ENCODE assay signal across 11 cellular contexts in the genomic region with DNA sequence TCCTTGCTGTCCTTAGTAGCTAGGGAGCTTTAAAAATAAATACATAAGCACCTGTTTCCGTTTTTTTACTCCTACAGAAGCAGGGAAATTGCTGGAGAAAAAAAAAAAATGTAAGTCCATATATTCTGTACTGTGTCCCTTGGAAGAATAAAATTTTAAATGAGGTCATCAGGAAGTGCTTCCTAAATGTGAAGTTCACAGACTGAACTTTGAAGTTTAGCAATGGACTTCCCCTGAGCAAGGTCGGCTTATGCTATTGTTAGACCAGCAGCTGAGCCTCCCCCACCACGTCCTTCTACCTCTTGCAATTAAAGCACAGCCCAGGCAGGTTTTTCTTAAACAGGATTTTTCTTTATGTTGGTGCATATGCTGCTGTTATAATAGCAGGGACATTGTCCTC. TPM values are rescaled to one million over a fixed set of nuclear protein-coding genes. Genes with fewer than 3 reads are reported as not detected.
A peak's percentile ranks its signal among the peaks of the same experiment; 100 is the strongest.
DNase-seq lines count a peak whose midpoint lies in the region; ATAC-seq and TF ChIP-seq lines count a peak whose summit lies in the region.
"Had no signal": no experiment of that assay in that cellular context is flagged by ENCODE, and none has a peak within 500 bp of the region (broad histone marks: within the 10 kb centered on the region; RNA-seq: fewer than 3 reads in every experiment).

No MANE protein-coding gene starts in this region.

- peaks cover 85% of the 10 kb centered on the region for H3K4me1 Mint-ChIP-seq in activated CD8-positive, alpha-beta memory T cell treated with anti-CD3 and anti-CD28 coated beads, Interleukin-2, amount 10 ng/mL, durations not matched to agents 7 days and 5 days
- peaks cover 24 to 41% of the 10 kb centered on the region in 2 donors for H3K4me1 Mint-ChIP-seq in stimulated activated naive B cell treated with anti-CD40 and anti-IgM and Interleukin-4, amounts not matched to agents 10 μg/mL and 1 μg/mL and 100 μg/mL, for 72 hours
- peaks cover 59% of the 10 kb centered on the region for H3K4me1 Mint-ChIP-seq in activated naive CD4-positive, alpha-beta T cell treated with anti-CD3 and anti-CD28 coated beads, Interleukin-2, amount 10 ng/mL, durations not matched to agents 7 days and 5 days

- CTCF ChIA-PET in activated CD8-positive, alpha-beta memory T cell treated with anti-CD3 and anti-CD28 coated beads, Interleukin-2, amount 10 ng/mL, durations not matched to agents 7 days and 5 days (lab: Charles Lee) = interaction anchor here (0.8 to 1.8 kb wide), 4 partner anchors 10 to 303 kb away, joined by 3 to 6 read pairs (median 4); no protein-coding TSS in a partner anchor
- CTCF ChIA-PET in activated naive CD4-positive, alpha-beta T cell treated with anti-CD3 and anti-CD28 coated beads, Interleukin-2, amount 10 ng/mL, durations not matched to agents 7 days and 5 days (lab: Charles Lee) = no interaction called here

- no peaks in the 10 kb centered on the region for H3K27me3 Mint-ChIP-seq in activated CD8-positive, alpha-beta memory T cell treated with anti-CD3 and anti-CD28 coated beads, Interleukin-2, amount 10 ng/mL, durations not matched to agents 7 days and 5 days
- peaks cover 11 to 14% of the 10 kb centered on the region in 2 donors for H3K27me3 Mint-ChIP-seq in stimulated activated naive B cell treated with anti-CD40 and anti-IgM and Interleukin-4, amounts not matched to agents 10 μg/mL and 1 μg/mL and 100 μg/mL, for 72 hours
- no peaks in the 10 kb centered on the region for H3K27me3 Mint-ChIP-seq in activated naive CD4-positive, alpha-beta T cell treated with anti-CD3 and anti-CD28 coated beads, Interleukin-2, amount 10 ng/mL, durations not matched to agents 7 days and 5 days

- TF ChIP-seq CTCF in right atrium auricular region (IDR thresholded peaks at IDR 0.05) = no peak

- DNase-seq in activated CD8-positive, alpha-beta memory T cell treated with anti-CD3 and anti-CD28 coated beads, Interleukin-2, amount 10 ng/mL, durations not matched to agents 7 days and 5 days = no peak
- DNase-seq in activated CD8-positive, alpha-beta memory T cell treated with anti-CD3 and anti-CD28 coated beads for 24 hours = no peak
- DNase-seq in SKM-1 (lab: John Stamatoyannopoulos, UW; ENCODE audit: unreplicated experiment) (peak; percentile 27), right atrium auricular region (ENCODE audit: low spot score) (no peak)
- DNase-seq in stimulated activated naive B cell treated with anti-CD40 and anti-IgM and Interleukin-4, amounts not matched to agents 10 μg/mL and 1 μg/mL and 100 μg/mL, for 72 hours = no peak
- no peak for DNase-seq in activated naive CD4-positive, alpha-beta T cell treated with anti-CD3 and anti-CD28 coated beads, Interleukin-2, amount 10 ng/mL, durations not matched to agents 7 days and 5 days
- DNase-seq: head of caudate nucleus had no signal

- no peaks in the 10 kb centered on the region for H3K9me3 Mint-ChIP-seq in activated CD8-positive, alpha-beta memory T cell treated with anti-CD3 and anti-CD28 coated beads, Interleukin-2, amount 10 ng/mL, durations not matched to agents 7 days and 5 days (ENCODE audit: low read depth)
- H3K9me3 Mint-ChIP-seq in stimulated activated naive B cell treated with anti-CD40 and anti-IgM and Interleukin-4, amounts not matched to agents 10 μg/mL and 1 μg/mL and 100 μg/mL, for 72 hours = no peaks in the 10 kb centered on the region
- H3K9me3 Mint-ChIP-seq in activated naive CD4-positive, alpha-beta T cell treated with anti-CD3 and anti-CD28 coated beads, Interleukin-2, amount 10 ng/mL, durations not matched to agents 7 days and 5 days = no peaks in the 10 kb centered on the region

- H3K4me3 Mint-ChIP-seq in activated CD8-positive, alpha-beta memory T cell treated with anti-CD3 and anti-CD28 coated beads, Interleukin-2, amount 10 ng/mL, durations not matched to agents 7 days and 5 days = no peak overlapping the region
- H3K4me3 Mint-ChIP-seq in stimulated activated naive B cell treated with anti-CD40 and anti-IgM and Interleukin-4, amounts not matched to agents 10 μg/mL and 1 μg/mL and 100 μg/mL, for 72 hours = peak overlapping the region in 1 of 2 donors; percentile 9
- H3K4me3 Mint-ChIP-seq in activated naive CD4-positive, alpha-beta T cell treated with anti-CD3 and anti-CD28 coated beads, Interleukin-2, amount 10 ng/mL, durations not matched to agents 7 days and 5 days = no peak overlapping the region

- H3K9me3 ChIP-seq in right atrium auricular region = no peaks in the 10 kb centered on the region
- H3K9me3 ChIP-seq: neutrophil had no signal

- H3K36me3 ChIP-seq in right atrium auricular region = no peaks in the 10 kb centered on the region
- H3K36me3 ChIP-seq: neutrophil had no signal

- peaks cover 11% of the 10 kb centered on the region for H3K36me3 Mint-ChIP-seq in activated CD8-positive, alpha-beta memory T cell treated with anti-CD3 and anti-CD28 coated beads, Interleukin-2, amount 10 ng/mL, durations not matched to agents 7 days and 5 days
- H3K36me3 Mint-ChIP-seq in stimulated activated naive B cell treated with anti-CD40 and anti-IgM and Interleukin-4, amounts not matched to agents 10 μg/mL and 1 μg/mL and 100 μg/mL, for 72 hours = no peaks in the 10 kb centered on the region
- peaks cover 2% of the 10 kb centered on the region for H3K36me3 Mint-ChIP-seq in activated naive CD4-positive, alpha-beta T cell treated with anti-CD3 and anti-CD28 coated beads, Interleukin-2, amount 10 ng/mL, durations not matched to agents 7 days and 5 days

- no peaks in the 10 kb centered on the region for H3K27me3 ChIP-seq in right atrium auricular region
- H3K27me3 ChIP-seq: neutrophil had no signal

- H3K4me3 ChIP-seq in right atrium auricular region = no peak overlapping the region

- peak overlapping the region; percentile 86 for H3K27ac Mint-ChIP-seq in activated CD8-positive, alpha-beta memory T cell treated with anti-CD3 and anti-CD28 coated beads, Interleukin-2, amount 10 ng/mL, durations not matched to agents 7 days and 5 days
- H3K27ac Mint-ChIP-seq in stimulated activated naive B cell treated with anti-CD40 and anti-IgM and Interleukin-4, amounts not matched to agents 10 μg/mL and 1 μg/mL and 100 μg/mL, for 72 hours = no peak overlapping the region
- no peak overlapping the region for H3K27ac Mint-ChIP-seq in activated naive CD4-positive, alpha-beta T cell treated with anti-CD3 and anti-CD28 coated beads, Interleukin-2, amount 10 ng/mL, durations not matched to agents 7 days and 5 days

- ATAC-seq in activated CD8-positive, alpha-beta memory T cell treated with anti-CD3 and anti-CD28 coated beads, Interleukin-2, amount 10 ng/mL, durations not matched to agents 7 days and 5 days = no peak
- peak; percentile 42 to 52 for ATAC-seq in stimulated activated naive B cell treated with anti-CD40 and anti-IgM and Interleukin-4, amounts not matched to agents 10 μg/mL and 1 μg/mL and 100 μg/mL, for 72 hours (replicated peaks)
- ATAC-seq in GM21360 (IDR thresholded peaks at IDR 0.05; ENCODE audit: unreplicated experiment) (no peak), HG02642 (IDR thresholded peaks at IDR 0.05; ENCODE audit: poor library complexity, unreplicated experiment) (no peak)

- H3K27ac ChIP-seq in right atrium auricular region = peak overlapping the region; percentile 27 to 62
- H3K27ac ChIP-seq: neutrophil had no signal

- H3K4me1 ChIP-seq in right atrium auricular region = peaks cover 0 to 26% of the 10 kb centered on the region in 2 donors

RNA-seq across cellular contexts. Expression of gene LIPC, which starts 26.3 kb away (rescaled TPM):
- 1 to 10 TPM; 5.3 to 9.0 TPM for total RNA-seq in activated CD8-positive, alpha-beta memory T cell treated with anti-CD3 and anti-CD28 coated beads, Interleukin-2, amount 10 ng/mL, durations not matched to agents 7 days and 5 days
- total RNA-seq in right atrium auricular region = under 1 TPM; 0.52 to 0.59 TPM
- total RNA-seq: RPMI7951 had no signal

Comparison
In these comparisons a context has a peak if more than half of its experiments do, and no peak if none do; other contexts are left out.
1. ATAC-seq: peak in stimulated activated naive B cell treated with anti-CD40 and anti-IgM and Interleukin-4, amounts not matched to agents 10 μg/mL and 1 μg/mL and 100 μg/mL, for 72 hours (2 of 2); none in activated CD8-positive, alpha-beta memory T cell treated with anti-CD3 and anti-CD28 coated beads, Interleukin-2, amount 10 ng/mL, durations not matched to agents 7 days and 5 days (single experiment), GM21360 (single experiment) and HG02642 (single experiment).